Comparison of ENCODE assay signal across 24 cellular contexts in the genomic region with DNA sequence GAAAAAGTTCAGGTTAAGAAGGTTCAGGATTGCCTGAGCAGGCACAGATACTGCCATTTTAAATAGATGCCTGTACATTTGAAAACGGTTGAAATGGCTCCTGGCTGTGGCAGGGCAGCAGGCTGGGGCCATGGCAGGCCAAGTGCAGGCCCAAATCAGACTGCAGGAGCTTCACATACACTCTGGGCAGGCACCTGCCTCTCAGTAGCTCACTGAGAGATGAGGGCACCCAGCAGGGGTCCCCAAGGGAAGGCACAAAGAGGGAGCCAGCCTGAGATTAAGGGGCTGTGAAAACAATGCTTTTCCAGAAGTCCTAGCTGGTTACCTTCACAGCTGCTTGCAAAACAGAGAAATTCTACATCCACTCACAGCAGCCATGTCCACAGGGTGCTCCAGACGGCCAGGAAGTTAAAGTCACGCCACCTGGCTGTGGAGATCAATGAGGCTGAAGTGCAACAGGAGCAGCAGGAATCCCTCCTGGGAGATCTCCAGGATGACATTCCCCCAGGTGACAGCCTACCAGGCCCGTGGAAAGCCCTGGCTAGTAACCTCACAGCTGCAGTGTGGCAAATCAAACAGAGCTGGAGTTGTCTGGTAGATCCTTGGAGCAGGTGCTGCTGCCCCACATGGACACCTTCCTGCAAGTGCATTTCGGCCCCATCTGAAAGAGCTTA. TPM values are rescaled to one million over a fixed set of nuclear protein-coding genes. Genes with fewer than 3 reads are reported as not detected.
DNase-seq lines count a peak whose midpoint lies in the region; FAIRE-seq and TF ChIP-seq lines count a peak whose summit lies in the region.
"Had no signal": no experiment of that assay in that cellular context is flagged by ENCODE, and none has a peak within 500 bp of the region (broad histone marks: within the 10 kb centered on the region; RNA-seq: fewer than 3 reads in every experiment).

No MANE protein-coding gene starts in this region.

- no peak overlapping the region for H3K27ac ChIP-seq in kidney (ENCODE audit: low read depth in 2 of 2, low read length in 2 of 2)
- H3K27ac ChIP-seq: SK-N-MC, stomach, upper lobe of left lung had no signal

- peaks cover 4% of the 10 kb centered on the region for H3K36me3 Mint-ChIP-seq in nephron progenitor cell (ENCODE audit: low read depth)
- H3K36me3 Mint-ChIP-seq: natural killer cell had no signal

- peaks cover 0 to 4% of the 10 kb centered on the region in 2 donors for H3K4me1 ChIP-seq in kidney (ENCODE audit: control insufficient read depth in 1 of 2, insufficient read depth in 1 of 2, low read depth in 1 of 2, low read length in 2 of 2)
- H3K4me1 ChIP-seq: stomach, upper lobe of left lung had no signal

- no peak overlapping the region for H3K4me3 Mint-ChIP-seq in nephron progenitor cell
- H3K4me3 Mint-ChIP-seq: activated B cell treated with CpG ODN at 0.5 μM for 24 hours; activated naive CD8-positive, alpha-beta T cell treated with anti-CD3 and anti-CD28 coated beads, Interleukin-2, amount 50 U/mL, for 24 hours; CD4-positive, alpha-beta memory T cell; natural killer cell; T-helper 2 cell treated with Interferon-gamma antibody and Interleukin-4, amounts not matched to agents 5 μg/mL and 100 μg/mL, for 36 hours had no signal

- peaks cover 0 to 4% of the 10 kb centered on the region in 2 donors for H3K9me3 ChIP-seq in kidney (ENCODE audit: control insufficient read depth in 1 of 2, low read length in 2 of 2)

- H3K9me3 Mint-ChIP-seq in nephron progenitor cell, result peaks cover 19% of the 10 kb centered on the region
- H3K9me3 Mint-ChIP-seq: natural killer cell had no signal

- DNase-seq in DMS53 treated with DMSO at 0.1 percent for 48 hours (lab: John Stamatoyannopoulos, UW; ENCODE audit: unreplicated experiment) (peak; percentile 42), HT-29 (ENCODE audit: low spot score) (peak; percentile 7), NCI-H345 (lab: John Stamatoyannopoulos, UW) (peak; percentile 87), kidney (peak; percentile 33), nephron progenitor cell (no peak), MV-4-11 (lab: John Stamatoyannopoulos, UW) (no peak), GM19238 (ENCODE audit: insufficient read length, low spot score) (no peak)
- no peak for DNase-seq in stimulated activated CD4-positive, alpha-beta T cell treated with anti-CD3 and anti-CD28 coated beads, Interleukin-4, amount 100 ng/mL, for 4 hours
- DNase-seq: activated B cell treated with CpG ODN at 0.5 μM for 24 hours; activated naive CD8-positive, alpha-beta T cell treated with anti-CD3 and anti-CD28 coated beads, Interleukin-2, amount 50 U/mL, for 24 hours; CD4-positive, alpha-beta memory T cell; dermis blood vessel endothelial cell; EL; foreskin melanocyte; natural killer cell; NCI-H1436 treated with DMSO at 0.1 percent for 48 hours; PC-3; stomach had no signal

- no peaks in the 10 kb centered on the region for H3K36me3 ChIP-seq in kidney (ENCODE audit: control insufficient read depth in 1 of 2, insufficient read depth in 2 of 2, low read length in 2 of 2)
- H3K36me3 ChIP-seq: stomach, upper lobe of left lung had no signal

- no peak overlapping the region for H3K27ac Mint-ChIP-seq in nephron progenitor cell
- H3K27ac Mint-ChIP-seq: activated B cell treated with CpG ODN at 0.5 μM for 24 hours; activated naive CD8-positive, alpha-beta T cell treated with anti-CD3 and anti-CD28 coated beads, Interleukin-2, amount 50 U/mL, for 24 hours; CD4-positive, alpha-beta memory T cell; natural killer cell; T-helper 2 cell treated with Interferon-gamma antibody and Interleukin-4, amounts not matched to agents 5 μg/mL and 100 μg/mL, for 36 hours had no signal

- H3K27me3 Mint-ChIP-seq in nephron progenitor cell (ENCODE audit: low read depth, poor library complexity), result peaks cover 33% of the 10 kb centered on the region

- no peaks in the 10 kb centered on the region for H3K4me1 Mint-ChIP-seq in nephron progenitor cell
- H3K4me1 Mint-ChIP-seq: activated B cell treated with CpG ODN at 0.5 μM for 24 hours; activated naive CD8-positive, alpha-beta T cell treated with anti-CD3 and anti-CD28 coated beads, Interleukin-2, amount 50 U/mL, for 24 hours; natural killer cell had no signal

- no peak overlapping the region for H3K4me3 ChIP-seq in kidney (ENCODE audit: low read length in 2 of 2)
- H3K4me3 ChIP-seq: SK-N-MC, stomach, upper lobe of left lung had no signal

- intact Hi-C loops in kidney (cut with DNase I), result no loop called here

- FAIRE-seq in kidney (lab: Jason Lieb, UNC), result no peak

- no peak for TF ChIP-seq CTCF in kidney (IDR thresholded peaks at IDR 0.05; ENCODE audit: borderline replicate concordance, extremely low read depth, insufficient read depth)
- no peak for TF ChIP-seq CTCF in nephron progenitor cell (IDR thresholded peaks at IDR 0.05)

- H3K9ac ChIP-seq in kidney (ENCODE audit: low read length in 2 of 2), result no peak overlapping the region

RNA-seq across cellular contexts. Expression of gene RAET1E, which starts 6.2 kb away (rescaled TPM):
- 0.52 and 1.0 TPM in 2 replicates for total RNA-seq in HT-29 (2014; rRNA removed; shearing (Covaris generic))
- 1.0 TPM for total RNA-seq in kidney
- 3.1 TPM for polyA plus RNA-seq in kidney (ENCODE audit: insufficient read depth, low read depth, low replicate concordance)
- total RNA-seq: activated B cell treated with CpG ODN at 0.5 μM for 24 hours; CD4-positive, alpha-beta memory T cell; dermis blood vessel endothelial cell; epithelial cell of proximal tubule; H4; natural killer cell; stomach had no signal
- polyA plus RNA-seq: CD4-positive, alpha-beta memory T cell had no signal

RNA-seq across cellular contexts. Expression of gene RAET1G, which starts 18.8 kb away (rescaled TPM):
- total RNA-seq in HT-29 (2014; rRNA removed; shearing (Covaris generic)), result 0.51 TPM in 1 of 2 replicates, not detected in the other
- total RNA-seq in kidney, result 0.41 TPM
- 1.3 TPM for polyA plus RNA-seq in kidney (ENCODE audit: insufficient read depth, low read depth, low replicate concordance)
- total RNA-seq: activated B cell treated with CpG ODN at 0.5 μM for 24 hours; CD4-positive, alpha-beta memory T cell; dermis blood vessel endothelial cell; epithelial cell of proximal tubule; H4; skeletal muscle tissue had no signal
- polyA plus RNA-seq: CD4-positive, alpha-beta memory T cell had no signal

RNA-seq across cellular contexts. Expression of gene ULBP2, which starts 37.7 kb away (rescaled TPM):
- total RNA-seq in HT-29 (2014; rRNA removed; shearing (Covaris generic)), result 3.2 and 5.3 TPM in 2 replicates
- total RNA-seq in kidney, result 1.3 TPM
- 2.5 TPM for polyA plus RNA-seq in kidney (ENCODE audit: insufficient read depth, low read depth, low replicate concordance)
- total RNA-seq: CD4-positive, alpha-beta memory T cell; skeletal muscle tissue had no signal

RNA-seq across cellular contexts. Expression of gene LRP11, which starts 39.9 kb away (rescaled TPM):
- total RNA-seq in HT-29 (2014; rRNA removed; shearing (Covaris generic)), result 37.9 and 43.0 TPM in 2 replicates
- 34.0 TPM for total RNA-seq in kidney
- 22.1 TPM for polyA plus RNA-seq in kidney (ENCODE audit: insufficient read depth, low read depth, low replicate concordance)

RNA-seq across cellular contexts. Expression of gene ULBP1, which starts 59.7 kb away (rescaled TPM):
- total RNA-seq in HT-29 (2014; rRNA removed; shearing (Covaris generic)), result 0.13 TPM in 1 of 2 replicates, not detected in the other
- total RNA-seq in kidney, result 0.72 TPM
- 0.47 TPM for polyA plus RNA-seq in kidney (ENCODE audit: insufficient read depth, low read depth, low replicate concordance)
- total RNA-seq: CD4-positive, alpha-beta memory T cell; skeletal muscle tissue had no signal
- polyA plus RNA-seq: CD4-positive, alpha-beta memory T cell had no signal

Comparison
In these comparisons a context has a peak if more than half of its experiments do, and no peak if none do; other contexts are left out.
1. DNase-seq: peak in DMS53 treated with DMSO at 0.1 percent for 48 hours (single experiment), HT-29 (single experiment), NCI-H345 (single experiment) and kidney (single experiment); none in nephron progenitor cell (single experiment), MV-4-11 (single experiment), stimulated activated CD4-positive, alpha-beta T cell treated with anti-CD3 and anti-CD28 coated beads, Interleukin-4, amount 100 ng/mL, for 4 hours (0 of 2) and GM19238 (single experiment).